Comparison of ENCODE assay signal across 1 cellular context in genomic region chr14:65637780-65638179, GRCh38.
TF ChIP-seq lines count a peak whose summit lies in the region.

No MANE protein-coding gene starts in this region.

TF ChIP-seq in GM12878, 131 proteins besides CTCF, POLR2A, EP300 and RAD21 (continued from another document):
- no peak for TF ChIP-seq CEBPZ (IDR thresholded peaks at IDR 0.05; ENCODE audit: low read depth, low read length)
- no peak for TF ChIP-seq WRNIP1 (IDR thresholded peaks at IDR 0.05; ENCODE audit: borderline replicate concordance, low read depth, low read length)
- no peak for TF ChIP-seq HCFC1 (IDR thresholded peaks at IDR 0.05; ENCODE audit: low read length)
- TF ChIP-seq MEF2B (IDR thresholded peaks at IDR 0.05; ENCODE audit: partially characterized antibody, poor library complexity, severe bottlenecking) = peak; percentile 50
- TF ChIP-seq MXI1 (IDR thresholded peaks at IDR 0.05; ENCODE audit: low read depth, low read length) = no peak
- no peak for TF ChIP-seq POLR2AphosphoS5 (IDR thresholded peaks at IDR 0.05; ENCODE audit: low read length)
- TF ChIP-seq MYB (IDR thresholded peaks at IDR 0.05; ENCODE audit: borderline replicate concordance, low read depth, low read length) = no peak
- no peak for TF ChIP-seq STAT3 (IDR thresholded peaks at IDR 0.05; ENCODE audit: low read depth, low read length)
- TF ChIP-seq SIN3A (IDR thresholded peaks at IDR 0.05; ENCODE audit: low read depth, low read length) = no peak
- peak; percentile 97 for TF ChIP-seq ZNF217 (IDR thresholded peaks at IDR 0.05)
- TF ChIP-seq TARDBP (IDR thresholded peaks at IDR 0.05; ENCODE audit: borderline replicate concordance) = no peak
- TF ChIP-seq ZBTB33 (IDR thresholded peaks at IDR 0.05) = no peak
- TF ChIP-seq NR2F1 (conservative IDR thresholded peaks at IDR 0.05) = peak; percentile 91
- TF ChIP-seq GABPA (IDR thresholded peaks at IDR 0.05; ENCODE audit: low read depth) = 0 out of 2 replicates have a peak, but pooled peaks have one; percentile 34
- TF ChIP-seq TCF3 (IDR thresholded peaks at IDR 0.05; ENCODE audit: borderline replicate concordance, insufficient read depth, low read depth, low read length) = peak; percentile 76
- no peak for TF ChIP-seq ZBTB40 (IDR thresholded peaks at IDR 0.05; ENCODE audit: borderline replicate concordance)
- no peak for TF ChIP-seq REST (IDR thresholded peaks at IDR 0.05; ENCODE audit: low read depth, low read length)
- TF ChIP-seq SUPT20H (IDR thresholded peaks at IDR 0.05; ENCODE audit: borderline replicate concordance, control insufficient read depth, low read depth, low read length) = no peak
- peak; percentile 94 for TF ChIP-seq NFIC (IDR thresholded peaks at IDR 0.05; ENCODE audit: low read depth, low read length)
- TF ChIP-seq CBX3 (IDR thresholded peaks at IDR 0.05; ENCODE audit: borderline replicate concordance, low read depth) = no peak
- TF ChIP-seq JUND (IDR thresholded peaks at IDR 0.05; ENCODE audit: low read depth, low read length) = peak; percentile 81
- TF ChIP-seq ZNF274 (IDR thresholded peaks at IDR 0.05; ENCODE audit: insufficient read depth, insufficient read length) = no peak
- no peak for TF ChIP-seq BRCA1 (IDR thresholded peaks at IDR 0.05; ENCODE audit: low read depth, low read length)
- peak in 1 of 2 experiments; percentile 63; a peak in 2 of 4 replicates for TF ChIP-seq ETV6 (conservative IDR thresholded peaks at IDR 0.05 in 1 of 2, IDR thresholded peaks at IDR 0.05 in 1 of 2; ENCODE audit: borderline replicate concordance in 1 of 2, low read depth in 1 of 2)
- peak; percentile 52 for TF ChIP-seq PBX3 (IDR thresholded peaks at IDR 0.05; ENCODE audit: insufficient replicate concordance, low read depth, low read length)
- no peak for TF ChIP-seq KLF5 (IDR thresholded peaks at IDR 0.05; ENCODE audit: partially characterized antibody)
- 0 out of 2 replicates have a peak, but pooled peaks have one; percentile 47 for TF ChIP-seq PML (IDR thresholded peaks at IDR 0.05; ENCODE audit: low read length)
- TF ChIP-seq CHD4 (IDR thresholded peaks at IDR 0.05) = no peak
- TF ChIP-seq DPF2 (IDR thresholded peaks at IDR 0.05) = peak; percentile 96
- TF ChIP-seq RFX5 (IDR thresholded peaks at IDR 0.05; ENCODE audit: low read depth, low read length) = no peak
- peak; percentile 98 for TF ChIP-seq CBFB (IDR thresholded peaks at IDR 0.05; ENCODE audit: low read depth)
- TF ChIP-seq TBL1XR1 (IDR thresholded peaks at IDR 0.05; ENCODE audit: low read depth, low read length) = peak; percentile 36; the same call in 1 of the 2 replicates
- peak; percentile 46; the same call in 1 of the 2 replicates for TF ChIP-seq SREBF1 (IDR thresholded peaks at IDR 0.05; ENCODE audit: low read length)
- TF ChIP-seq ZNF687 (IDR thresholded peaks at IDR 0.05) = peak; percentile 70
- TF ChIP-seq CREB1 (IDR thresholded peaks at IDR 0.05; ENCODE audit: low read depth) = peak; percentile 83
- no peak for TF ChIP-seq POLR2AphosphoS2 (IDR thresholded peaks at IDR 0.05; ENCODE audit: low read depth, low read length)
- peak; percentile 79; the same call in 1 of the 2 replicates for TF ChIP-seq GATAD2B (conservative IDR thresholded peaks at IDR 0.05; ENCODE audit: low read depth)
- TF ChIP-seq TCF7 (IDR thresholded peaks at IDR 0.05; ENCODE audit: borderline replicate concordance) = no peak
- no peak for TF ChIP-seq SMARCA5 (IDR thresholded peaks at IDR 0.05)
- TF ChIP-seq NRF1 (conservative IDR thresholded peaks at IDR 0.05; ENCODE audit: low read depth, low read length) = no peak
- TF ChIP-seq CBX5 (IDR thresholded peaks at IDR 0.05; ENCODE audit: low read depth) = no peak
- TF ChIP-seq RB1 (IDR thresholded peaks at IDR 0.05; ENCODE audit: borderline replicate concordance) = no peak
- peak; percentile 66 for TF ChIP-seq BMI1 (IDR thresholded peaks at IDR 0.05; ENCODE audit: borderline replicate concordance)
- TF ChIP-seq NFXL1 (IDR thresholded peaks at IDR 0.05; ENCODE audit: borderline replicate concordance) = no peak
- no peak for TF ChIP-seq ZNF207 (IDR thresholded peaks at IDR 0.05; ENCODE audit: borderline replicate concordance)
- TF ChIP-seq RCOR1 (conservative IDR thresholded peaks at IDR 0.05; ENCODE audit: low read depth, low read length) = 0 out of 2 replicates have a peak, but pooled peaks have one; percentile 34
- no peak for TF ChIP-seq BCL3 (IDR thresholded peaks at IDR 0.05; ENCODE audit: borderline replicate concordance, insufficient read depth, low read depth, low read length, poor library complexity, severe bottlenecking)
